8 cellular contexts compared by ENCODE assay signal in genomic region chr2:36618381-36618780, GRCh38. TPM values are rescaled to one million over a fixed set of nuclear protein-coding genes. Genes with fewer than 3 reads are reported as not detected.
DNase-seq lines count a peak whose midpoint lies in the region; ATAC-seq and TF ChIP-seq lines count a peak whose summit lies in the region.

No MANE protein-coding gene starts in this region.

- no peaks in the 10 kb centered on the region for H3K4me1 Mint-ChIP-seq in activated B cell treated with CpG ODN at 0.5 μM for 24 hours

- intact Hi-C loops in activated B cell treated with CpG ODN at 0.5 μM for 24 hours (cut with micrococcal nuclease), result no loop called here
- intact Hi-C loops in ascending aorta (cut with DNase I), result no loop called here

- CTCF ChIA-PET in activated B cell treated with CpG ODN at 0.5 μM for 24 hours (lab: Charles Lee), result no interaction called here

- no peaks in the 10 kb centered on the region for H3K9me3 Mint-ChIP-seq in activated B cell treated with CpG ODN at 0.5 μM for 24 hours

- H3K27me3 ChIP-seq in ascending aorta, result no peaks in the 10 kb centered on the region

- H3K36me3 ChIP-seq in ascending aorta, result no peaks in the 10 kb centered on the region

- H3K4me1 ChIP-seq in ascending aorta, result no peaks in the 10 kb centered on the region

- H3K27ac Mint-ChIP-seq in activated B cell treated with CpG ODN at 0.5 μM for 24 hours, result no peak overlapping the region

- no peaks in the 10 kb centered on the region for H3K9me3 ChIP-seq in ascending aorta

- no peak for TF ChIP-seq CTCF in activated B cell treated with CpG ODN at 0.5 μM for 24 hours (IDR thresholded peaks at IDR 0.05)
- no peak for TF ChIP-seq CTCF in ascending aorta (IDR thresholded peaks at IDR 0.05)

- peak; percentile 43 for DNase-seq in DMS114 treated with DMSO at 0.1 percent for 48 hours (lab: John Stamatoyannopoulos, UW; ENCODE audit: unreplicated experiment)
- peak; percentile 13 for DNase-seq in NCI-H1436 treated with DMSO at 0.1 percent for 48 hours (lab: John Stamatoyannopoulos, UW)
- no peak for DNase-seq in activated B cell treated with CpG ODN at 0.5 μM for 24 hours
- DNase-seq in iPS DF 4.7 (ENCODE audit: extremely low read depth, low spot score), result peak; percentile 93
- no peak for DNase-seq in ascending aorta (ENCODE audit: low spot score in 2 of 2)
- DNase-seq in KG1 (lab: John Stamatoyannopoulos, UW), result no peak

- peak; percentile 99 for ATAC-seq in GM18868 (IDR thresholded peaks at IDR 0.05; ENCODE audit: unreplicated experiment)
- peak; percentile 99 for ATAC-seq in HG02938 (IDR thresholded peaks at IDR 0.05; ENCODE audit: unreplicated experiment)
- ATAC-seq in activated B cell treated with CpG ODN at 0.5 μM for 24 hours (ENCODE audit: low read depth), result peak; percentile 77

- POLR2A ChIA-PET in activated B cell treated with CpG ODN at 0.5 μM for 24 hours (lab: Charles Lee), result interaction anchor here (0.7 kb wide), 1 partner anchor 21 kb away, joined by 3 read pairs; the partner anchor contains the start of gene FEZ2

- H3K4me3 ChIP-seq in ascending aorta, result no peak overlapping the region

- H3K27me3 Mint-ChIP-seq in activated B cell treated with CpG ODN at 0.5 μM for 24 hours, result peaks cover 10% of the 10 kb centered on the region

- H3K27ac ChIP-seq in ascending aorta, result no peak overlapping the region

- H3K36me3 Mint-ChIP-seq in activated B cell treated with CpG ODN at 0.5 μM for 24 hours (ENCODE audit: low read depth), result no peaks in the 10 kb centered on the region

- H3K4me3 Mint-ChIP-seq in activated B cell treated with CpG ODN at 0.5 μM for 24 hours, result no peak overlapping the region

RNA-seq across cellular contexts. Expression of gene FEZ2, which starts 20.4 kb away (rescaled TPM):
- total RNA-seq in activated B cell treated with CpG ODN at 0.5 μM for 24 hours (24.8 and 30.3 TPM in 2 replicates), ascending aorta (31.8 TPM)

Comparison
In these comparisons a context has a peak if more than half of its experiments do, and no peak if none do; other contexts are left out.
1. DNase-seq: peak in DMS114 treated with DMSO at 0.1 percent for 48 hours (single experiment), NCI-H1436 treated with DMSO at 0.1 percent for 48 hours (single experiment) and iPS DF 4.7 (single experiment); none in activated B cell treated with CpG ODN at 0.5 μM for 24 hours (single experiment), ascending aorta (0 of 2) and KG1 (single experiment).
2. Peak in every context shown above with its lines, with median percentiles within 50 percentile points of each other: ATAC-seq.